ENCODE assay signal across 20 cellular contexts in genomic region chr6:38929560-38929959, GRCh38.
"Had no signal": no experiment of that assay in that cellular context is flagged by ENCODE, and none has a peak within 500 bp of the region (broad histone marks: within the 10 kb centered on the region; RNA-seq: fewer than 3 reads in every experiment).

No MANE protein-coding gene starts in this region.

- H3K4me3 Mint-ChIP-seq: activated CD8-positive, alpha-beta T cell treated with anti-CD3 and anti-CD28 coated beads, Interleukin-2, amount 10 ng/mL, durations not matched to agents 7 days and 5 days; T-helper 1 cell treated with Interleukin-12 subunit alpha and Interleukin-12 subunit beta and Interleukin-4 antibody, amounts not matched to agents 30 μg/mL and 1 μg/mL, for 36 hours; WTC11 had no signal

- ATAC-seq: activated CD8-positive, alpha-beta T cell treated with anti-CD3 and anti-CD28 coated beads, Interleukin-2, amount 10 ng/mL, durations not matched to agents 7 days and 5 days; body of pancreas; WTC11 had no signal

- DNase-seq: activated CD4-positive, alpha-beta T cell treated with anti-CD3 and anti-CD28 coated beads for 48 hours; activated CD4-positive, alpha-beta T cell treated with anti-CD3 and anti-CD28 coated beads, Interleukin-2, amount 50 U/mL, for 4 hours; activated CD4-positive, CD25-positive, alpha-beta regulatory T cell treated with anti-CD3 and anti-CD28 coated beads, Interleukin-2, amount 50 U/mL, for 72 hours; activated CD8-positive, alpha-beta memory T cell treated with anti-CD3 and anti-CD28 coated beads, Interleukin-2, amount 50 U/mL, for 48 hours; activated CD8-positive, alpha-beta T cell treated with anti-CD3 and anti-CD28 coated beads, Interleukin-2, amount 10 ng/mL, durations not matched to agents 7 days and 5 days; activated naive CD4-positive, alpha-beta T cell treated with anti-CD3 and anti-CD28 coated beads, Interleukin-2, amount 50 U/mL, for 16 hours; activated T-cell treated with anti-CD3 and anti-CD28 coated beads, Interleukin-2, amount 50 U/mL, for 1 hour; aorta; body of pancreas; central memory CD4-positive, alpha-beta T cell; NCI-H1048; NCI-H146; NCI-H187 treated with DMSO at 0.1 percent for 48 hours; NCI-H2081 treated with DMSO at 0.1 percent for 48 hours; NCI-H2227 treated with DMSO at 0.1 percent for 48 hours; NCI-H526; NK-92 treated with Interleukin-12 subunit alpha and Interleukin-12 subunit beta, amount 100 ng/mL, for 24 hours; SHP77 treated with DMSO at 0.1 percent for 48 hours had no signal

- H3K9me3 Mint-ChIP-seq: T-helper 1 cell treated with Interleukin-12 subunit alpha and Interleukin-12 subunit beta and Interleukin-4 antibody, amounts not matched to agents 30 μg/mL and 1 μg/mL, for 36 hours; WTC11 had no signal

- H3K27ac Mint-ChIP-seq: activated CD8-positive, alpha-beta T cell treated with anti-CD3 and anti-CD28 coated beads, Interleukin-2, amount 10 ng/mL, durations not matched to agents 7 days and 5 days; T-helper 1 cell treated with Interleukin-12 subunit alpha and Interleukin-12 subunit beta and Interleukin-4 antibody, amounts not matched to agents 30 μg/mL and 1 μg/mL, for 36 hours; WTC11 had no signal

- H3K27me3 ChIP-seq: body of pancreas had no signal

- H3K36me3 Mint-ChIP-seq: WTC11 had no signal

- H3K9me3 ChIP-seq: body of pancreas had no signal

- H3K4me1 ChIP-seq: body of pancreas had no signal

- H3K4me3 ChIP-seq: body of pancreas had no signal

- H3K27ac ChIP-seq: body of pancreas had no signal
